Comparison of ENCODE assay signal across 1 cellular context in the genomic region with DNA sequence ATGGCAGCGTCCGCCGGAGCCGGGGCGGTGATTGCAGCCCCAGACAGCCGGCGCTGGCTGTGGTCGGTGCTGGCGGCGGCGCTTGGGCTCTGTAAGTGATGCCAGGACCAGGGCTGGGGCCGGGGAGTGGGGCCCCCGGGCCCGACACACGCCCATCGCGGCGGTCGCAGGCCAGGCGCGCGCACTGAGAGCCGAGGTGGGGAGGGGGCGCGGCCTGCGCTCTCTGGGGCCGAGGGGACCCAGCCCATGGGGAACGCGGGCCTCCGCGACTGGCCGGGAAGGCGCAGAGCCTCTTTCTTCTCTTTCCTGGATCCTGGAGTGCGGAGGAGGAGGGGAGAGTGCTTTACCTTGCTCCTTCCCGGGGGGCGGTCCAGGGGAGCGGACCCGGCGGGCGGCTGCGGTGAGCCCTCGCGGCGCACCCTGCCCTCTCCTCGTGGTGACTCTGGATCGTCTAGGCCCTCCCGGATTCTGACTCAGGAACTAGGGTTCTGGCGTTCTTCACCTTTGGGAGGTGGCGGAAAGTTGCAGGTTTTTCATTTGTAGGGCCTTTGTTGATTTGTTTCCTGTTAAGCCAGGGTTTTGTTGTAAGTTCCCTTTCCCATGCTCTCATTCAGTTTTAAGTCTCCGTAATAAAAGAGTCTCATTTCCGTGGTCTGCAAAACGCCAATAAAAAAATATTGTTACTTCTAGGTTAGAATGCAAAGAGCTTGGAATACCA.
A peak's percentile ranks its signal among the peaks of the same experiment; 100 is the strongest.
TF ChIP-seq lines count a peak whose summit lies in the region.

No MANE protein-coding gene starts in this region.

TF ChIP-seq in HepG2, 621 proteins besides CTCF, POLR2A, EP300 and RAD21 (continued from another document and continues in another):
- TF ChIP-seq, protein P1, sequence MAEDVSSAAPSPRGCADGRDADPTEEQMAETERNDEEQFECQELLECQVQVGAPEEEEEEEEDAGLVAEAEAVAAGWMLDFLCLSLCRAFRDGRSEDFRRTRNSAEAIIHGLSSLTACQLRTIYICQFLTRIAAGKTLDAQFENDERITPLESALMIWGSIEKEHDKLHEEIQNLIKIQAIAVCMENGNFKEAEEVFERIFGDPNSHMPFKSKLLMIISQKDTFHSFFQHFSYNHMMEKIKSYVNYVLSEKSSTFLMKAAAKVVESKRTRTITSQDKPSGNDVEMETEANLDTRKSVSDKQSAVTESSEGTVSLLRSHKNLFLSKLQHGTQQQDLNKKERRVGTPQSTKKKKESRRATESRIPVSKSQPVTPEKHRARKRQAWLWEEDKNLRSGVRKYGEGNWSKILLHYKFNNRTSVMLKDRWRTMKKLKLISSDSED (CRISPR knock-in tag; IDR thresholded peaks at IDR 0.05): no peak
- TF ChIP-seq ZFP36L2 (CRISPR knock-in tag; IDR thresholded peaks at IDR 0.05) (no peak), NFYC (CRISPR knock-in tag; IDR thresholded peaks at IDR 0.05) (no peak), HOXD1 (CRISPR knock-in tag; IDR thresholded peaks at IDR 0.05) (no peak; the same call in 1 of the 2 replicates), ZSCAN25 (CRISPR knock-in tag; IDR thresholded peaks at IDR 0.05) (no peak), ZBTB33 (CRISPR knock-in tag; IDR thresholded peaks at IDR 0.05) (no peak), NFYB (CRISPR knock-in tag; IDR thresholded peaks at IDR 0.05) (no peak), ASH2L (IDR thresholded peaks at IDR 0.05; ENCODE audit: insufficient read length, low read depth, low read length) (peak; percentile 88), KDM6A (CRISPR knock-in tag; IDR thresholded peaks at IDR 0.05; ENCODE audit: low read depth) (no peak), U2AF1 (optimal IDR thresholded peaks at IDR 0.05; ENCODE audit: low read depth, low read length) (no peak), ZNF253 (CRISPR knock-in tag; IDR thresholded peaks at IDR 0.05; ENCODE audit: borderline replicate concordance) (no peak), ZNF264 (CRISPR knock-in tag; IDR thresholded peaks at IDR 0.05) (no peak), GABPB1 (CRISPR knock-in tag; IDR thresholded peaks at IDR 0.05) (no peak; the same call in 1 of the 2 replicates), ZNF891 (CRISPR knock-in tag; IDR thresholded peaks at IDR 0.05) (no peak), ZNF296 (CRISPR knock-in tag; conservative IDR thresholded peaks at IDR 0.05) (no peak), RFX1 (IDR thresholded peaks at IDR 0.05) (no peak), FOXJ3 (CRISPR knock-in tag; IDR thresholded peaks at IDR 0.05; ENCODE audit: borderline replicate concordance) (no peak), ZNF570 (CRISPR knock-in tag; IDR thresholded peaks at IDR 0.05; ENCODE audit: borderline replicate concordance) (no peak), MTF1 (CRISPR knock-in tag; IDR thresholded peaks at IDR 0.05) (no peak), PHF20 (CRISPR knock-in tag; IDR thresholded peaks at IDR 0.05) (0 out of 2 replicates have a peak, but pooled peaks have one; percentile 1), ZKSCAN1 (IDR thresholded peaks at IDR 0.05; ENCODE audit: low read length) (no peak), ZNF207 (IDR thresholded peaks at IDR 0.05; ENCODE audit: borderline replicate concordance) (no peak), PCBP2 (optimal IDR thresholded peaks at IDR 0.05; ENCODE audit: low read depth, low read length, poor library complexity, severe bottlenecking) (no peak), BORCS8-MEF2B (CRISPR knock-in tag; IDR thresholded peaks at IDR 0.05) (0 out of 2 replicates have a peak, but pooled peaks have one; percentile 42), LCORL (IDR thresholded peaks at IDR 0.05) (no peak), LCORL (CRISPR knock-in tag; IDR thresholded peaks at IDR 0.05) (no peak), ZNF687 (CRISPR knock-in tag; IDR thresholded peaks at IDR 0.05) (peak; percentile 77), HCFC1 (IDR thresholded peaks at IDR 0.05; ENCODE audit: low read depth, low read length) (no peak), DNMT1 (CRISPR knock-in tag; IDR thresholded peaks at IDR 0.05) (no peak), ZNF556 (CRISPR knock-in tag; IDR thresholded peaks at IDR 0.05; ENCODE audit: borderline replicate concordance) (0 out of 2 replicates have a peak, but pooled peaks have one; percentile 21), WIZ (CRISPR knock-in tag; IDR thresholded peaks at IDR 0.05) (no peak)
- TF ChIP-seq, protein P2, sequence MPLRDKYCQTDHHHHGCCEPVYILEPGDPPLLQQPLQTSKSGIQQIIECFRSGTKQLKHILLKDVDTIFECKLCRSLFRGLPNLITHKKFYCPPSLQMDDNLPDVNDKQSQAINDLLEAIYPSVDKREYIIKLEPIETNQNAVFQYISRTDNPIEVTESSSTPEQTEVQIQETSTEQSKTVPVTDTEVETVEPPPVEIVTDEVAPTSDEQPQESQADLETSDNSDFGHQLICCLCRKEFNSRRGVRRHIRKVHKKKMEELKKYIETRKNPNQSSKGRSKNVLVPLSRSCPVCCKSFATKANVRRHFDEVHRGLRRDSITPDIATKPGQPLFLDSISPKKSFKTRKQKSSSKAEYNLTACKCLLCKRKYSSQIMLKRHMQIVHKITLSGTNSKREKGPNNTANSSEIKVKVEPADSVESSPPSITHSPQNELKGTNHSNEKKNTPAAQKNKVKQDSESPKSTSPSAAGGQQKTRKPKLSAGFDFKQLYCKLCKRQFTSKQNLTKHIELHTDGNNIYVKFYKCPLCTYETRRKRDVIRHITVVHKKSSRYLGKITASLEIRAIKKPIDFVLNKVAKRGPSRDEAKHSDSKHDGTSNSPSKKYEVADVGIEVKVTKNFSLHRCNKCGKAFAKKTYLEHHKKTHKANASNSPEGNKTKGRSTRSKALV (CRISPR knock-in tag; IDR thresholded peaks at IDR 0.05): 0 out of 2 replicates have a peak, but pooled peaks have one; percentile 6
- TF ChIP-seq, protein P3, sequence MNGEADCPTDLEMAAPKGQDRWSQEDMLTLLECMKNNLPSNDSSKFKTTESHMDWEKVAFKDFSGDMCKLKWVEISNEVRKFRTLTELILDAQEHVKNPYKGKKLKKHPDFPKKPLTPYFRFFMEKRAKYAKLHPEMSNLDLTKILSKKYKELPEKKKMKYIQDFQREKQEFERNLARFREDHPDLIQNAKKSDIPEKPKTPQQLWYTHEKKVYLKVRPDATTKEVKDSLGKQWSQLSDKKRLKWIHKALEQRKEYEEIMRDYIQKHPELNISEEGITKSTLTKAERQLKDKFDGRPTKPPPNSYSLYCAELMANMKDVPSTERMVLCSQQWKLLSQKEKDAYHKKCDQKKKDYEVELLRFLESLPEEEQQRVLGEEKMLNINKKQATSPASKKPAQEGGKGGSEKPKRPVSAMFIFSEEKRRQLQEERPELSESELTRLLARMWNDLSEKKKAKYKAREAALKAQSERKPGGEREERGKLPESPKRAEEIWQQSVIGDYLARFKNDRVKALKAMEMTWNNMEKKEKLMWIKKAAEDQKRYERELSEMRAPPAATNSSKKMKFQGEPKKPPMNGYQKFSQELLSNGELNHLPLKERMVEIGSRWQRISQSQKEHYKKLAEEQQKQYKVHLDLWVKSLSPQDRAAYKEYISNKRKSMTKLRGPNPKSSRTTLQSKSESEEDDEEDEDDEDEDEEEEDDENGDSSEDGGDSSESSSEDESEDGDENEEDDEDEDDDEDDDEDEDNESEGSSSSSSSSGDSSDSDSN (CRISPR knock-in tag; IDR thresholded peaks at IDR 0.05): peak; percentile 74; the same call in 1 of the 2 replicates
- TF ChIP-seq, protein P4, sequence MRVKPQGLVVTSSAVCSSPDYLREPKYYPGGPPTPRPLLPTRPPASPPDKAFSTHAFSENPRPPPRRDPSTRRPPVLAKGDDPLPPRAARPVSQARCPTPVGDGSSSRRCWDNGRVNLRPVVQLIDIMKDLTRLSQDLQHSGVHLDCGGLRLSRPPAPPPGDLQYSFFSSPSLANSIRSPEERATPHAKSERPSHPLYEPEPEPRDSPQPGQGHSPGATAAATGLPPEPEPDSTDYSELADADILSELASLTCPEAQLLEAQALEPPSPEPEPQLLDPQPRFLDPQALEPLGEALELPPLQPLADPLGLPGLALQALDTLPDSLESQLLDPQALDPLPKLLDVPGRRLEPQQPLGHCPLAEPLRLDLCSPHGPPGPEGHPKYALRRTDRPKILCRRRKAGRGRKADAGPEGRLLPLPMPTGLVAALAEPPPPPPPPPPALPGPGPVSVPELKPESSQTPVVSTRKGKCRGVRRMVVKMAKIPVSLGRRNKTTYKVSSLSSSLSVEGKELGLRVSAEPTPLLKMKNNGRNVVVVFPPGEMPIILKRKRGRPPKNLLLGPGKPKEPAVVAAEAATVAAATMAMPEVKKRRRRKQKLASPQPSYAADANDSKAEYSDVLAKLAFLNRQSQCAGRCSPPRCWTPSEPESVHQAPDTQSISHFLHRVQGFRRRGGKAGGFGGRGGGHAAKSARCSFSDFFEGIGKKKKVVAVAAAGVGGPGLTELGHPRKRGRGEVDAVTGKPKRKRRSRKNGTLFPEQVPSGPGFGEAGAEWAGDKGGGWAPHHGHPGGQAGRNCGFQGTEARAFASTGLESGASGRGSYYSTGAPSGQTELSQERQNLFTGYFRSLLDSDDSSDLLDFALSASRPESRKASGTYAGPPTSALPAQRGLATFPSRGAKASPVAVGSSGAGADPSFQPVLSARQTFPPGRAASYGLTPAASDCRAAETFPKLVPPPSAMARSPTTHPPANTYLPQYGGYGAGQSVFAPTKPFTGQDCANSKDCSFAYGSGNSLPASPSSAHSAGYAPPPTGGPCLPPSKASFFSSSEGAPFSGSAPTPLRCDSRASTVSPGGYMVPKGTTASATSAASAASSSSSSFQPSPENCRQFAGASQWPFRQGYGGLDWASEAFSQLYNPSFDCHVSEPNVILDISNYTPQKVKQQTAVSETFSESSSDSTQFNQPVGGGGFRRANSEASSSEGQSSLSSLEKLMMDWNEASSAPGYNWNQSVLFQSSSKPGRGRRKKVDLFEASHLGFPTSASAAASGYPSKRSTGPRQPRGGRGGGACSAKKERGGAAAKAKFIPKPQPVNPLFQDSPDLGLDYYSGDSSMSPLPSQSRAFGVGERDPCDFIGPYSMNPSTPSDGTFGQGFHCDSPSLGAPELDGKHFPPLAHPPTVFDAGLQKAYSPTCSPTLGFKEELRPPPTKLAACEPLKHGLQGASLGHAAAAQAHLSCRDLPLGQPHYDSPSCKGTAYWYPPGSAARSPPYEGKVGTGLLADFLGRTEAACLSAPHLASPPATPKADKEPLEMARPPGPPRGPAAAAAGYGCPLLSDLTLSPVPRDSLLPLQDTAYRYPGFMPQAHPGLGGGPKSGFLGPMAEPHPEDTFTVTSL (CRISPR knock-in tag; IDR thresholded peaks at IDR 0.05; ENCODE audit: borderline replicate concordance): no peak
- TF ChIP-seq, protein P5, sequence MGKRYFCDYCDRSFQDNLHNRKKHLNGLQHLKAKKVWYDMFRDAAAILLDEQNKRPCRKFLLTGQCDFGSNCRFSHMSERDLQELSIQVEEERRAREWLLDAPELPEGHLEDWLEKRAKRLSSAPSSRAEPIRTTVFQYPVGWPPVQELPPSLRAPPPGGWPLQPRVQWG (CRISPR knock-in tag; IDR thresholded peaks at IDR 0.05; ENCODE audit: borderline replicate concordance, low read depth): no peak
- TF ChIP-seq, protein P6, sequence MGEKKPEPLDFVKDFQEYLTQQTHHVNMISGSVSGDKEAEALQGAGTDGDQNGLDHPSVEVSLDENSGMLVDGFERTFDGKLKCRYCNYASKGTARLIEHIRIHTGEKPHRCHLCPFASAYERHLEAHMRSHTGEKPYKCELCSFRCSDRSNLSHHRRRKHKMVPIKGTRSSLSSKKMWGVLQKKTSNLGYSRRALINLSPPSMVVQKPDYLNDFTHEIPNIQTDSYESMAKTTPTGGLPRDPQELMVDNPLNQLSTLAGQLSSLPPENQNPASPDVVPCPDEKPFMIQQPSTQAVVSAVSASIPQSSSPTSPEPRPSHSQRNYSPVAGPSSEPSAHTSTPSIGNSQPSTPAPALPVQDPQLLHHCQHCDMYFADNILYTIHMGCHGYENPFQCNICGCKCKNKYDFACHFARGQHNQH (CRISPR knock-in tag; IDR thresholded peaks at IDR 0.05): no peak
